In the genomic region with DNA sequence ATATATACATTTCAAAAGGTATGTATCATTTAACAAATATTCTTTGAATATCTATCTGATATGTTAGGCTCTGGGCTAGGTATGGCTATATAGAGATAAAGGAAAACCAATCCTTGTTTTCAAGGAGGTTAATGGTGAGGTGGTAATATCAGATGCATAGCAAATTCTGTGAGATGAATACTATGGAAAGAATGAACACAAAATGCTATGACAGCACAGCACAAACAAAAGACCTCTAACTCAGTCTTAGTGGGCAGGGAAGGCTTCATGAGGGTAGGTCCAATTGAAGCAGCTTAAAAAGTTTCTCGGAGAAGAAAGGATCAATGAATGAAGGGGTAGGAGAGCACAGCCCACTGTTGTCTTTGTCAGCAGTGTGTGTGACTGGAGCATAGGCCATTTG, we compare ENCODE assay signal across 30 cellular contexts. TPM values are rescaled to one million over a fixed set of nuclear protein-coding genes. Genes with fewer than 3 reads are reported as not detected.
"Had no signal": no experiment of that assay in that cellular context is flagged by ENCODE, and none has a peak within 500 bp of the region (broad histone marks: within the 10 kb centered on the region; RNA-seq: fewer than 3 reads in every experiment).

No MANE protein-coding gene starts in this region.

- DNase-seq: colonic mucosa; cortex of kidney; effector CD8-positive, alpha-beta T cell; effector memory CD8-positive, alpha-beta T cell; endodermal cell; erythroblast; esophagus squamous epithelium; foreskin fibroblast; foreskin melanocyte; gastrocnemius medialis; glutamatergic neuron; head of caudate nucleus; heart right ventricle; hippocampal formation; left cardiac atrium; left lung; left ventricle myocardium superior; lower lobe of right lung; mesenchymal stem cell; mucosa of descending colon had no signal

- H3K27ac Mint-ChIP-seq: dendritic cell treated with granulocyte-macrophage colony-stimulating factor and Interleukin-4, amounts not matched to agents 40 ng/mL and 50 ng/mL, for 4 days; endodermal cell; mesothelial cell of epicardium had no signal

- ATAC-seq: effector memory CD8-positive, alpha-beta T cell; esophagus mucosa; gastrocnemius medialis; heart right ventricle; left cardiac atrium; left lung; left ventricle myocardium superior; lower lobe of right lung; mucosa of descending colon had no signal

- H3K4me3 Mint-ChIP-seq: dendritic cell treated with granulocyte-macrophage colony-stimulating factor and Interleukin-4, amounts not matched to agents 40 ng/mL and 50 ng/mL, for 4 days; effector memory CD8-positive, alpha-beta T cell; endodermal cell; mesothelial cell of epicardium had no signal

- H3K27me3 Mint-ChIP-seq: dendritic cell treated with granulocyte-macrophage colony-stimulating factor and Interleukin-4, amounts not matched to agents 40 ng/mL and 50 ng/mL, for 4 days; effector memory CD8-positive, alpha-beta T cell had no signal

- H3K4me1 Mint-ChIP-seq: mesothelial cell of epicardium had no signal

- H3K9me3 Mint-ChIP-seq: dendritic cell treated with granulocyte-macrophage colony-stimulating factor and Interleukin-4, amounts not matched to agents 40 ng/mL and 50 ng/mL, for 4 days; effector memory CD8-positive, alpha-beta T cell; endodermal cell had no signal

- H3K36me3 Mint-ChIP-seq: mesothelial cell of epicardium had no signal

RNA-seq across cellular contexts. Expression of a gene that starts 27.2 kb away (rescaled TPM):
- total RNA-seq: dermis microvascular lymphatic vessel endothelial cell, endodermal cell, esophagus mucosa, gastrocnemius medialis, glomerular endothelial cell, kidney epithelial cell, lower leg skin, lung microvascular endothelial cell, mesenteric fat pad, mesothelial cell of epicardium, myocyte had no signal
